Comparison of ENCODE assay signal across 9 cellular contexts in genomic region chr19:17908244-17908643, GRCh38. TPM values are rescaled to one million over a fixed set of nuclear protein-coding genes. Genes with fewer than 3 reads are reported as not detected.
"Had no signal": no experiment of that assay in that cellular context is flagged by ENCODE, and none has a peak within 500 bp of the region (broad histone marks: within the 10 kb centered on the region; RNA-seq: fewer than 3 reads in every experiment).

No MANE protein-coding gene starts in this region.

- DNase-seq: H9, HCEC 1CT, KG1 had no signal

- H3K27ac Mint-ChIP-seq: GM23338, IgD-negative memory B cell had no signal

- FAIRE-seq: H1, H54, HTR-8/SVneo had no signal

- H2AFZ ChIP-seq: GM23338 had no signal

- H3K36me3 Mint-ChIP-seq: IgD-negative memory B cell had no signal

- H3K4me3 ChIP-seq: GM23338 had no signal

- H3K4me2 ChIP-seq: GM23338 had no signal

- H3K4me3 Mint-ChIP-seq: GM23338, IgD-negative memory B cell had no signal

RNA-seq across cellular contexts. Expression of gene SLC5A5, which starts 36.5 kb away (rescaled TPM):
- total RNA-seq: HT-29 had no signal
- polyA plus RNA-seq: IgD-negative memory B cell had no signal

RNA-seq across cellular contexts. Expression of gene KCNN1, which starts 58.7 kb away (rescaled TPM):
- polyA plus RNA-seq: IgD-negative memory B cell had no signal
